ENCODE assay signal across 8 cellular contexts in the genomic region with DNA sequence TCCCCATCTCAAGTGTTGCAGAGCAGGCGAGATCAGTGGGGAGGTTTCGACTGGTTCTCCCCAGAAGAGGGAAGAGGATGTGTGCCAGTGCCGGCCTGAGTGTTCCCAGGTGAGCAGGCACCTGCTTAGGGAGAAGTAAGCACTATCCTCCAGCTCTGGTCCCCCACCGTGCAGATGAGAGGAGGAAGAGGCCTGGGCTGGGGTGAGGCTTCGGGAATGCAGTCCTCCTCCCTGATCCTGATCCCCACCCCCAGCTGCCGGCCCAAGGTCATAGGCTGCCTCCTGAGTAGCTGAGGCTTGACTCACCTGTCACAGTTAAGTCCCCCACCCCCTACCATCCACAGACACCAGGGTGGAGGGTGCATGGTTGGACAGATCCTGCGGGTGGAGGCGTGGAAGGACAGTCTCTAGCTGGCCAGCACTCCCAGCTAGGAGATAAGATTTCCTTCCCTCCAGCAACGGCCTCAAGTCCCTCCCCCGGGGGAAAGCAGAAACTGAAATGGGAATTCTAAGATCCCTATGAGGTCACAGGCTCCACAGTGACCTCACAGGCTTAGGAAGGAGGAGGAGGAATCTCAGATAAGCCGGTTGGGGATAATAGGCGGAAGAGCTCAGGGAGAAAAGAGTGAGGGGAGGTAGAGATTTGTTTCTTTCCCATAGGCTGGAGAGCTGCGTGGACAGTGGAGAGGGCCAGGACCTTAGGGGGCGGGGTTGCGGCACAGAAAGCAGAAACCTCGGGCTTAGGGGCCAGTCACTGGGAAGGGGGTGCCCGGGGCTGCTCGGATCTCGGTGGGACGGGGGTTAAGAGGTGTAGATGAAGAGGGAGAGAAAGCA. TPM values are rescaled to one million over a fixed set of nuclear protein-coding genes. Genes with fewer than 3 reads are reported as not detected.
DNase-seq lines count a peak whose midpoint lies in the region; ATAC-seq lines count a peak whose summit lies in the region.

No MANE protein-coding gene starts in this region.

- peak; percentile 58 for DNase-seq in D341Med (ENCODE audit: low spot score)
- DNase-seq in Karpas-422: peak; percentile 56
- DNase-seq in activated naive CD8-positive, alpha-beta T cell treated with anti-CD3 and anti-CD28 coated beads, Interleukin-2, amount 50 U/mL, for 24 hours: no peak
- peak; percentile 64 to 80 (median 75) for DNase-seq in right cardiac atrium
- DNase-seq in renal cortical epithelial cell (ENCODE audit: low read depth): peak; percentile 48
- no peak for DNase-seq in GF-D8 (lab: John Stamatoyannopoulos, UW)
- no peak for DNase-seq in stimulated activated CD4-positive, alpha-beta T cell treated with anti-CD3 and anti-CD28 coated beads, Interleukin-12 subunit alpha, Interleukin-12 subunit beta, amount 100 ng/mL, for 4 hours
- no peak for DNase-seq in hippocampal formation (lab: John Stamatoyannopoulos, UW)

- H3K4me3 ChIP-seq in Karpas-422 (ENCODE audit: low read length) (peak overlapping the region; percentile 95), right cardiac atrium (ENCODE audit: low read length) (peak overlapping the region; percentile 74)

- peak overlapping the region; percentile 89 for H3K27ac ChIP-seq in Karpas-422 (ENCODE audit: low read length)
- H3K27ac ChIP-seq in right cardiac atrium (ENCODE audit: low read length): peak overlapping the region; percentile 40

- H3K27me3 Mint-ChIP-seq in activated naive CD8-positive, alpha-beta T cell treated with anti-CD3 and anti-CD28 coated beads, Interleukin-2, amount 50 U/mL, for 24 hours: peaks cover 3% of the 10 kb centered on the region

- no peaks in the 10 kb centered on the region for H3K27me3 ChIP-seq in Karpas-422 (ENCODE audit: low read length)
- H3K27me3 ChIP-seq in right cardiac atrium (ENCODE audit: control insufficient read depth, insufficient read depth): no peaks in the 10 kb centered on the region

- H3K36me3 Mint-ChIP-seq in activated naive CD8-positive, alpha-beta T cell treated with anti-CD3 and anti-CD28 coated beads, Interleukin-2, amount 50 U/mL, for 24 hours (ENCODE audit: low read depth): peaks cover 3% of the 10 kb centered on the region

- H3K79me2 ChIP-seq in Karpas-422 (ENCODE audit: low read length): peaks cover 21% of the 10 kb centered on the region

- H3K27ac Mint-ChIP-seq in activated naive CD8-positive, alpha-beta T cell treated with anti-CD3 and anti-CD28 coated beads, Interleukin-2, amount 50 U/mL, for 24 hours: peak overlapping the region; percentile 90

- intact Hi-C loops in right cardiac atrium (cut with DNase I): loop anchor here in 1 of 4 donors (10.0 kb wide), 1 partner anchor 90 kb away; a partner anchor contains a TSS

- H3K4me1 Mint-ChIP-seq in activated naive CD8-positive, alpha-beta T cell treated with anti-CD3 and anti-CD28 coated beads, Interleukin-2, amount 50 U/mL, for 24 hours: peaks cover 40% of the 10 kb centered on the region

- 5% methylated on average over 20 of the region's 20 CpGs for WGBS in right cardiac atrium

- H3K4me1 ChIP-seq in Karpas-422 (ENCODE audit: low read length) (peaks cover 32% of the 10 kb centered on the region), right cardiac atrium (ENCODE audit: control insufficient read depth, insufficient read depth, low read length) (peaks cover 2% of the 10 kb centered on the region)

- H3K9me2 ChIP-seq in Karpas-422 (replicated peaks; ENCODE audit: insufficient read depth, low read length): no peaks in the 10 kb centered on the region

- H4K20me1 ChIP-seq in Karpas-422 (ENCODE audit: insufficient read depth, low read depth, low read length): no peaks in the 10 kb centered on the region; the same call in 1 of the 2 replicates

- peak overlapping the region; percentile 97 for H3K4me2 ChIP-seq in Karpas-422 (ENCODE audit: low read depth, low read length, poor library complexity, severe bottlenecking)

- H3K9me3 Mint-ChIP-seq in activated naive CD8-positive, alpha-beta T cell treated with anti-CD3 and anti-CD28 coated beads, Interleukin-2, amount 50 U/mL, for 24 hours: no peaks in the 10 kb centered on the region

- H3K36me3 ChIP-seq in Karpas-422 (ENCODE audit: insufficient read depth, low read length): no peaks in the 10 kb centered on the region

- no peak overlapping the region for H2AFZ ChIP-seq in Karpas-422 (ENCODE audit: low read length)

- peak overlapping the region; percentile 98 for H3K4me3 Mint-ChIP-seq in activated naive CD8-positive, alpha-beta T cell treated with anti-CD3 and anti-CD28 coated beads, Interleukin-2, amount 50 U/mL, for 24 hours

- ATAC-seq in activated naive CD8-positive, alpha-beta T cell treated with anti-CD3 and anti-CD28 coated beads, Interleukin-2, amount 50 U/mL, for 24 hours: no peak
- ATAC-seq in right cardiac atrium: peak in 1 of 2 donors; percentile 3

- H3K9me3 ChIP-seq in Karpas-422 (ENCODE audit: low read length): no peaks in the 10 kb centered on the region
- no peaks in the 10 kb centered on the region for H3K9me3 ChIP-seq in right cardiac atrium (ENCODE audit: control insufficient read depth, low read length)

- peak overlapping the region; percentile 97 for H3K9ac ChIP-seq in Karpas-422 (ENCODE audit: low read length)

RNA-seq across cellular contexts. Expression of a gene that starts 1.0 kb away (rescaled TPM):
- total RNA-seq in Karpas-422 (2014; rRNA removed; shearing (Covaris generic); ENCODE audit: low replicate concordance): 11.9 and 33.5 TPM in 2 replicates
- total RNA-seq in right cardiac atrium: 10 to 100 TPM; 29.0 to 36.0 (median 32.4) TPM
- 33.4 TPM for polyA plus RNA-seq in right cardiac atrium
- total RNA-seq in renal cortical epithelial cell: 5.0 and 10.6 TPM in 2 replicates

RNA-seq across cellular contexts. Expression of a gene that starts 1.2 kb away (rescaled TPM):
- 1.0 TPM in 1 of 2 replicates, not detected in the other for total RNA-seq in Karpas-422 (2014; rRNA removed; shearing (Covaris generic); ENCODE audit: low replicate concordance)
- total RNA-seq in right cardiac atrium (1 to 10 TPM in 1 of 4 donors, under 1 TPM in 2, not detected in 1; 0.74 to 1.0 (median 0.76) TPM), renal cortical epithelial cell (0.35 TPM in 1 of 2 replicates, not detected in the other)
- polyA plus RNA-seq in right cardiac atrium: 0.27 TPM

RNA-seq across cellular contexts. Expression of a gene that starts 11.2 kb away (rescaled TPM):
- total RNA-seq in Karpas-422 (2014; rRNA removed; shearing (Covaris generic); ENCODE audit: low replicate concordance): 2.5 and 4.9 TPM in 2 replicates
- 1 to 10 TPM in 2 of 4 donors, under 1 TPM in 1, not detected in 1; 0.81 to 1.4 (median 1.3) TPM for total RNA-seq in right cardiac atrium
- 0.79 TPM for polyA plus RNA-seq in right cardiac atrium
- total RNA-seq in renal cortical epithelial cell: not detected in 2 replicates

RNA-seq across cellular contexts. Expression of a gene that starts 17.3 kb away (rescaled TPM):
- 2.8 and 12.3 TPM in 2 replicates for total RNA-seq in Karpas-422 (2014; rRNA removed; shearing (Covaris generic); ENCODE audit: low replicate concordance)
- total RNA-seq in right cardiac atrium (10 to 100 TPM; 44.0 to 81.7 (median 57.4) TPM), renal cortical epithelial cell (1.9 and 2.3 TPM in 2 replicates)
- polyA plus RNA-seq in right cardiac atrium: 41.2 TPM

RNA-seq across cellular contexts. Expression of a gene that starts 27.4 kb away (rescaled TPM):
- 8.2 and 9.7 TPM in 2 replicates for total RNA-seq in Karpas-422 (2014; rRNA removed; shearing (Covaris generic); ENCODE audit: low replicate concordance)
- total RNA-seq in right cardiac atrium (10 to 100 TPM; 11.1 to 13.7 (median 11.9) TPM), renal cortical epithelial cell (10.2 and 12.9 TPM in 2 replicates)
- polyA plus RNA-seq in right cardiac atrium: 13.8 TPM

Comparison
In these comparisons a context has a peak if more than half of its experiments do, and no peak if none do; other contexts are left out.
1. DNase-seq: peak in D341Med (single experiment), Karpas-422 (single experiment), right cardiac atrium (3 of 3) and renal cortical epithelial cell (single experiment); none in activated naive CD8-positive, alpha-beta T cell treated with anti-CD3 and anti-CD28 coated beads, Interleukin-2, amount 50 U/mL, for 24 hours (single experiment), GF-D8 (single experiment), stimulated activated CD4-positive, alpha-beta T cell treated with anti-CD3 and anti-CD28 coated beads, Interleukin-12 subunit alpha, Interleukin-12 subunit beta, amount 100 ng/mL, for 4 hours (single experiment) and hippocampal formation (0 of 2).